In genomic region chr3:49998326-49998725, GRCh38 we compare ENCODE assay signal across 13 cellular contexts. TPM values are rescaled to one million over a fixed set of nuclear protein-coding genes. Genes with fewer than 3 reads are reported as not detected.
DNase-seq lines count a peak whose midpoint lies in the region; ATAC-seq and TF ChIP-seq lines count a peak whose summit lies in the region.
"Had no signal": no experiment of that assay in that cellular context is flagged by ENCODE, and none has a peak within 500 bp of the region (broad histone marks: within the 10 kb centered on the region; RNA-seq: fewer than 3 reads in every experiment).

No MANE protein-coding gene starts in this region.

- POLR2A ChIA-PET in A673 (lab: Charles Lee; ENCODE audit: low non-redundant PET) = no interaction called here
- POLR2A ChIA-PET in HCT116 (lab: Charles Lee) = no interaction called here
- POLR2A ChIA-PET in WTC11 (lab: Charles Lee) = no interaction called here

- no peaks in the 10 kb centered on the region for H3K79me1 ChIP-seq in H9 (ENCODE audit: insufficient read depth, low read depth, low read length, poor library complexity, severe bottlenecking)

- no peak for TF ChIP-seq CTCF in A673 (conservative IDR thresholded peaks at IDR 0.05; ENCODE audit: low read depth, low read length)
- no peak for TF ChIP-seq CTCF in HCT116 (IDR thresholded peaks at IDR 0.05 in 2 of 3, conservative IDR thresholded peaks at IDR 0.05 in 1 of 3; ENCODE audit: borderline replicate concordance in 1 of 3, insufficient read depth in 1 of 3, low read depth in 2 of 3, low read length in 2 of 3)
- TF ChIP-seq CTCF in WTC11 (IDR thresholded peaks at IDR 0.05) = no peak
- TF ChIP-seq CTCF in H9 (conservative IDR thresholded peaks at IDR 0.05) = no peak

- H3K27me3 ChIP-seq in A673 (replicated peaks; ENCODE audit: insufficient read depth, low read depth, low read length, poor library complexity) (no peaks in the 10 kb centered on the region), HCT116 (ENCODE audit: insufficient read depth, low read length) (no peaks in the 10 kb centered on the region), H9 (ENCODE audit: insufficient read depth, low read length) (no peaks in the 10 kb centered on the region)

- H4K91ac ChIP-seq in H9 (ENCODE audit: insufficient read length, low read depth, low read length) = no peak overlapping the region

- H3K9me3 ChIP-seq in A673 (ENCODE audit: low read depth, low read length, poor library complexity, severe bottlenecking) (no peaks in the 10 kb centered on the region), HCT116 (ENCODE audit: control insufficient read depth in 1 of 2, insufficient read depth in 1 of 2, low read depth in 1 of 2, low read length in 2 of 2) (no peaks in the 10 kb centered on the region), H9 (ENCODE audit: control insufficient read depth, low read depth, low read length) (no peaks in the 10 kb centered on the region)

- no peak for TF ChIP-seq RAD21 in HCT116 (IDR thresholded peaks at IDR 0.05; ENCODE audit: low read depth)

- DNase-seq in A673 (ENCODE audit: low spot score) (peak; percentile 7), HCT116 (ENCODE audit: low read depth, low spot score) (no peak), amniotic epithelial cell (ENCODE audit: low read depth) (peak; percentile 26), islet precursor cell (peak; percentile 82), WTC11 (ENCODE audit: low spot score) (no peak), NCI-H1417 (lab: John Stamatoyannopoulos, UW) (no peak), H9 (no peak)
- DNase-seq: activated T-cell treated with anti-CD3 and anti-CD28 coated beads, Interleukin-2, amount 50 U/mL, for 4 hours; hypothalamus; NCI-H187; T-helper 9 cell had no signal

- H3K27ac ChIP-seq in A673 (ENCODE audit: low read depth, low read length, poor library complexity, severe bottlenecking) (no peak overlapping the region), HCT116 (ENCODE audit: low read depth, low read length) (no peak overlapping the region), H9 (ENCODE audit: insufficient read length, low read depth, low read length) (no peak overlapping the region)
- H3K27ac ChIP-seq: C4-2B had no signal

- no peak overlapping the region for H3K18ac ChIP-seq in H9 (ENCODE audit: insufficient read length, low read depth, low read length)

- no peaks in the 10 kb centered on the region for H3K9me3 Mint-ChIP-seq in WTC11
- H3K9me3 Mint-ChIP-seq in H9 = no peaks in the 10 kb centered on the region
- H3K9me3 Mint-ChIP-seq: activated T-cell treated with anti-CD3 and anti-CD28 coated beads, Interleukin-2, amount 50 U/mL, for 4 hours had no signal

- no peak overlapping the region for H2BK5ac ChIP-seq in H9 (ENCODE audit: insufficient read length, low read length)

- peak; percentile 34; the same call in 1 of the 2 replicates for ATAC-seq in HCT116
- ATAC-seq in WTC11 = no peak
- ATAC-seq in HG03139 (IDR thresholded peaks at IDR 0.05; ENCODE audit: unreplicated experiment) = no peak

- CTCF ChIA-PET in A673 (lab: Charles Lee) (interaction anchor here (0.6 kb wide), 1 partner anchor 12 kb away, joined by 7 read pairs; no protein-coding TSS in a partner anchor), HCT116 (lab: Charles Lee) (no interaction called here), WTC11 (lab: Charles Lee) (no interaction called here)

- H2AFZ ChIP-seq in HCT116 (ENCODE audit: low read depth, low read length, poor library complexity, severe bottlenecking) = no peak overlapping the region
- H2AFZ ChIP-seq in H9 (ENCODE audit: low read length) = no peak overlapping the region

- H3K4me1 Mint-ChIP-seq in WTC11 (peaks cover 26% of the 10 kb centered on the region), H9 (peaks cover 16 to 20% of the 10 kb centered on the region in 2 experiments)

- H3K79me2 ChIP-seq in HCT116 (ENCODE audit: insufficient read depth, low read length) = peaks cover 22% of the 10 kb centered on the region
- H3K79me2 ChIP-seq in H9 (ENCODE audit: insufficient read depth, low read length) = 0 out of 2 replicates have a peak, but pooled peaks cover 2% of the 10 kb centered on the region

- TF ChIP-seq POLR2A in HCT116 (IDR thresholded peaks at IDR 0.05; ENCODE audit: borderline replicate concordance, extremely low read depth, insufficient read depth, insufficient read length) = no peak

- no peak overlapping the region for H3K56ac ChIP-seq in H9 (ENCODE audit: insufficient read length, low read depth, low read length)

- H2BK15ac ChIP-seq in H9 (ENCODE audit: low read depth, low read length) = no peak overlapping the region

- H3K9me2 ChIP-seq in HCT116 (ENCODE audit: insufficient read depth) = no peaks in the 10 kb centered on the region

- no peak overlapping the region for H3K14ac ChIP-seq in H9 (ENCODE audit: insufficient read depth, low read length)

- H4K20me1 ChIP-seq in HCT116 (ENCODE audit: insufficient read depth) (peaks cover 4% of the 10 kb centered on the region; the same call in 1 of the 2 replicates), H9 (ENCODE audit: control insufficient read depth, insufficient read depth, insufficient read length) (no peaks in the 10 kb centered on the region)

- no peak overlapping the region for H4K5ac ChIP-seq in H9 (ENCODE audit: insufficient read length, low read depth, low read length)

- H2BK20ac ChIP-seq in H9 (ENCODE audit: low read depth, low read length, poor library complexity, severe bottlenecking) = no peak overlapping the region

- intact Hi-C loops in A673 (cut with micrococcal nuclease; ENCODE audit: unreplicated experiment) (no loop called here), HCT116 (cut with micrococcal nuclease) (no loop called here)

- no peak overlapping the region for H4K8ac ChIP-seq in H9 (replicated peaks; ENCODE audit: insufficient read length, low read depth, low read length)

- H3K27ac Mint-ChIP-seq in WTC11 (no peak overlapping the region), H9 (no peak overlapping the region)

- H2BK12ac ChIP-seq in H9 (ENCODE audit: insufficient read length, low read depth, low read length) = no peak overlapping the region

- H3K4me1 ChIP-seq in A673 (ENCODE audit: insufficient read depth, low read length, poor library complexity, severe bottlenecking) = no peaks in the 10 kb centered on the region
- H3K4me1 ChIP-seq in HCT116 (ENCODE audit: control insufficient read depth in 1 of 2, insufficient read depth in 2 of 2, low read length in 2 of 2) = no peaks in the 10 kb centered on the region
- H3K4me1 ChIP-seq in H9 (ENCODE audit: insufficient read depth, low read length) = peaks cover 2% of the 10 kb centered on the region; the same call in 1 of the 2 replicates

- RAD21 ChIA-PET in HCT116 (lab: Charles Lee; ENCODE audit: low non-redundant PET in 1 of 2, low total read pairs in 2 of 2, uncharacterized antibody in 2 of 2, unreplicated experiment in 2 of 2) = no interaction called here

- H3K23ac ChIP-seq in H9 (ENCODE audit: insufficient read length, low read depth, low read length) = no peak overlapping the region

- no peak overlapping the region for H3T11ph ChIP-seq in H9 (ENCODE audit: low read length)

- no peak overlapping the region for H2BK120ac ChIP-seq in H9 (ENCODE audit: low read depth, low read length, poor library complexity, severe bottlenecking)

- H3K4me3 ChIP-seq in A673 (ENCODE audit: low read depth, low read length, poor library complexity, severe bottlenecking) (no peak overlapping the region), HCT116 (replicated peaks in 1 of 2; ENCODE audit: low read depth in 1 of 2, low read length in 2 of 2) (no peak overlapping the region)

- H3K23me2 ChIP-seq in H9 (ENCODE audit: insufficient read length, low read depth, low read length, poor library complexity, severe bottlenecking) = no peaks in the 10 kb centered on the region

- H3K4me2 ChIP-seq in HCT116 (ENCODE audit: low read length) (no peak overlapping the region), H9 (ENCODE audit: insufficient read depth, insufficient read length, low read length) (no peak overlapping the region)

- H3K27me3 Mint-ChIP-seq in WTC11 (ENCODE audit: low read depth) = no peaks in the 10 kb centered on the region
- no peaks in the 10 kb centered on the region for H3K27me3 Mint-ChIP-seq in H9 (ENCODE audit: low read depth)

- H3K9ac ChIP-seq in HCT116 (ENCODE audit: low read length) (no peak overlapping the region), H9 (ENCODE audit: extremely low read depth, insufficient read length, low read length) (no peak overlapping the region)

- no TSS peak for BruUV-seq in A673 (replicated peaks; lab: Mats Ljungman, UMichigan)
- BruUV-seq in HCT116 (replicated peaks; lab: Mats Ljungman, UMichigan) = no TSS peak

- H2AK5ac ChIP-seq in H9 (ENCODE audit: insufficient read length, low read length) = no peak overlapping the region

- H3K4ac ChIP-seq in H9 (ENCODE audit: low read depth, low read length) = no peak overlapping the region

- no peaks in the 10 kb centered on the region for H3K36me3 ChIP-seq in A673 (ENCODE audit: insufficient read depth, low read length, poor library complexity, severe bottlenecking)
- H3K36me3 ChIP-seq in HCT116 (ENCODE audit: control insufficient read depth in 1 of 2, insufficient read depth in 2 of 2, low read length in 2 of 2) = peaks cover 2 to 4% of the 10 kb centered on the region in 2 experiments; a peak in 2 of 4 replicates

- peaks cover 22% of the 10 kb centered on the region for H3K36me3 Mint-ChIP-seq in WTC11
- peaks cover 10 to 28% (median 27%) of the 10 kb centered on the region in 3 experiments; a peak in 6 of 7 replicates for H3K36me3 Mint-ChIP-seq in H9 (ENCODE audit: insufficient read depth in 1 of 3, low read depth in 3 of 3)

- no CpG with 5 or more reads among the region's 2 CpGs for WGBS in H9 (ENCODE audit: extremely low coverage, insufficient read length, low lambda C conversion rate)

- H3K4me3 Mint-ChIP-seq in WTC11 (no peak overlapping the region), H9 (no peak overlapping the region)
- H3K4me3 Mint-ChIP-seq: activated T-cell treated with anti-CD3 and anti-CD28 coated beads, Interleukin-2, amount 50 U/mL, for 4 hours had no signal

TF ChIP-seq in WTC11, 78 proteins besides CTCF, POLR2A, EP300 and RAD21 (continues in another document):
- TF ChIP-seq FOXJ3 (CRISPR knock-in tag; IDR thresholded peaks at IDR 0.05; ENCODE audit: borderline replicate concordance) (no peak), SOX15 (CRISPR knock-in tag; IDR thresholded peaks at IDR 0.05) (no peak)

RNA-seq across cellular contexts. Expression of gene RBM6, which starts 58.4 kb away (rescaled TPM):
- 55.9 and 64.3 TPM in 2 replicates for total RNA-seq in A673 (2021)
- 58.3 TPM for total RNA-seq in HCT116 (2021; ENCODE audit: unreplicated experiment)
- 28.5 and 29.8 TPM in 2 replicates for polyA plus RNA-seq in HCT116 (2012)
- 115 to 122 TPM (median 118 TPM) in 3 replicates for total RNA-seq in WTC11 (2021)
- 81.4 and 90.7 TPM in 2 replicates for total RNA-seq in H9 (2021)

Comparison
In these comparisons a context has a peak if more than half of its experiments do, and no peak if none do; other contexts are left out.
1. DNase-seq: peak in A673 (single experiment), amniotic epithelial cell (single experiment) and islet precursor cell (single experiment); none in HCT116 (single experiment), WTC11 (single experiment), NCI-H1417 (0 of 3) and H9 (single experiment).